In the genomic region with DNA sequence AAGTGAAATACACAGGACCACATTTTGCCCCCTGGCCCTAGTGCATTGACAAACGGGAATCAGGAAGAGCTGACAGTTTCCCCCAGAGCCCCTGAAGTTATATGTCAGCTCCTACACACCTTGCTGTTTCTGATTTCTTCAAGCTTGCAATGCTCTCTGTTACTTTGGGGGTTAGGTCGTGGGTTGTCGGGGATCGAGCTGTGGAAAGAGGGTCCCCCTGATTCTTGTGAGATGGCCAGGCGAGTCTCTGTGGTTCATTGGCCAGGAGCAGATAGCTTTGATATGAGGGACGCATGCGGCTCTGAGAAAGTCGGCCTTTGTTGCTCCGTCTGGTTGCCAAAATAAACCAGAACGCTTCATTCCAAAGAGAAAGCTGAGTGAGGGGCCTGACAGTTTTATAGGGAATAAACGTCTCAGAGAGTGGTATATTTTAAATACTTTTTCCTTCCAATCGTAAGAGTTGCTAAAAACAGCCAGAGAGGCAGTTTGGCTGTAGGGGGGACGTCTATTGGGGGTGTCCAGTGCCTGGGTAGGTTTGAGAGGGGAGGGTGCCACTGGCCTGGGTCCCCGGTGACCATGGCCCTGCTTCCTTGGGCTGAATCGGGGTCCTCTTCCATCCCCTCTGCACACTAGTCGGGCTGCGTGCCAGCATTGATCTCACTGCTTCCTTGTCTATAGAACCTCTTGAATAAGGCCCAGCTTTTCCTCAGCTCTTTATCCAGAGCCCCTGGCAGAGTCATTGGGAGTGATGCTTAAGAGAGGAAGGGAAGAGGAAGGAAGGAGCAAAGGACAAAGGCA, we compare ENCODE assay signal across 2 cellular contexts.
A peak's percentile ranks its signal among the peaks of the same experiment; 100 is the strongest.
TF ChIP-seq lines count a peak whose summit lies in the region.

No MANE protein-coding gene starts in this region.

TF ChIP-seq in GM23338, 12 proteins besides CTCF, POLR2A, EP300 and RAD21 (continues in another document):
- no peak for TF ChIP-seq ZNF114 (CRISPR knock-in tag; IDR thresholded peaks at IDR 0.05)
- TF ChIP-seq POLR2AphosphoS5 (IDR thresholded peaks at IDR 0.05; ENCODE audit: low read depth), result no peak
- no peak for TF ChIP-seq STAT1 (IDR thresholded peaks at IDR 0.05; ENCODE audit: unreplicated experiment)
- TF ChIP-seq EZH2 (IDR thresholded peaks at IDR 0.05; ENCODE audit: low read depth, unreplicated experiment), result no peak
- TF ChIP-seq, protein P1, sequence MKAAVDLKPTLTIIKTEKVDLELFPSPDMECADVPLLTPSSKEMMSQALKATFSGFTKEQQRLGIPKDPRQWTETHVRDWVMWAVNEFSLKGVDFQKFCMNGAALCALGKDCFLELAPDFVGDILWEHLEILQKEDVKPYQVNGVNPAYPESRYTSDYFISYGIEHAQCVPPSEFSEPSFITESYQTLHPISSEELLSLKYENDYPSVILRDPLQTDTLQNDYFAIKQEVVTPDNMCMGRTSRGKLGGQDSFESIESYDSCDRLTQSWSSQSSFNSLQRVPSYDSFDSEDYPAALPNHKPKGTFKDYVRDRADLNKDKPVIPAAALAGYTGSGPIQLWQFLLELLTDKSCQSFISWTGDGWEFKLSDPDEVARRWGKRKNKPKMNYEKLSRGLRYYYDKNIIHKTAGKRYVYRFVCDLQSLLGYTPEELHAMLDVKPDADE (IDR thresholded peaks at IDR 0.05), result no peak
- TF ChIP-seq JUNB (IDR thresholded peaks at IDR 0.05; ENCODE audit: unreplicated experiment), result no peak
- no peak for TF ChIP-seq REST (IDR thresholded peaks at IDR 0.05; ENCODE audit: unreplicated experiment)
- TF ChIP-seq NANOG (IDR thresholded peaks at IDR 0.05; ENCODE audit: borderline replicate concordance), result no peak
- no peak for TF ChIP-seq ZNF331 (CRISPR knock-in tag; IDR thresholded peaks at IDR 0.05; ENCODE audit: low read depth)
- TF ChIP-seq EZH2phosphoT487 (IDR thresholded peaks at IDR 0.05; ENCODE audit: unreplicated experiment), result no peak

TF ChIP-seq in GM12878, 131 proteins besides CTCF, POLR2A, EP300 and RAD21:
- TF ChIP-seq RELA (IDR thresholded peaks at IDR 0.05; ENCODE audit: borderline replicate concordance, partially characterized antibody) (no peak), POLR2AphosphoS5 (IDR thresholded peaks at IDR 0.05; ENCODE audit: low read length) (peak; percentile 53; the same call in 1 of the 2 replicates), BRCA1 (IDR thresholded peaks at IDR 0.05; ENCODE audit: low read depth, low read length) (no peak), IRF3 (IDR thresholded peaks at IDR 0.05) (no peak), IKZF2 (IDR thresholded peaks at IDR 0.05) (no peak), BMI1 (IDR thresholded peaks at IDR 0.05; ENCODE audit: borderline replicate concordance) (no peak), SKIL (IDR thresholded peaks at IDR 0.05; ENCODE audit: low read depth, poor library complexity, severe bottlenecking) (no peak)
